ENCODE assay signal across 10 cellular contexts in genomic region chr10:22623624-22624263, GRCh38.
DNase-seq lines count a peak whose midpoint lies in the region; ATAC-seq and TF ChIP-seq lines count a peak whose summit lies in the region.
"Had no signal": no experiment of that assay in that cellular context is flagged by ENCODE, and none has a peak within 500 bp of the region (broad histone marks: within the 10 kb centered on the region; RNA-seq: fewer than 3 reads in every experiment).

No MANE protein-coding gene starts in this region.

- H3K9me2 ChIP-seq in GM23338 (ENCODE audit: insufficient read depth) (no peaks in the 10 kb centered on the region), PC-9 (ENCODE audit: insufficient read depth) (no peaks in the 10 kb centered on the region)

- TF ChIP-seq CTCF in GM23338 (conservative IDR thresholded peaks at IDR 0.05; ENCODE audit: low read depth in 2 of 2): no peak
- TF ChIP-seq CTCF in PC-9 (conservative IDR thresholded peaks at IDR 0.05): no peak
- no peak for TF ChIP-seq CTCF in neutrophil (IDR thresholded peaks at IDR 0.05)

- no peaks in the 10 kb centered on the region for H3F3A ChIP-seq in GM23338 (replicated peaks; ENCODE audit: low read depth)
- peaks cover 29% of the 10 kb centered on the region; the same call in 1 of the 2 replicates for H3F3A ChIP-seq in PC-9 (ENCODE audit: insufficient read depth, low read depth)

- peaks cover under 1% of the 10 kb centered on the region; the same call in 1 of the 3 replicates for H3K36me3 Mint-ChIP-seq in GM23338 (ENCODE audit: low read depth)
- H3K36me3 Mint-ChIP-seq in central memory CD8-positive, alpha-beta T cell (ENCODE audit: insufficient read depth): peaks cover 9% of the 10 kb centered on the region

- H2AFZ ChIP-seq in GM23338: no peak overlapping the region
- H2AFZ ChIP-seq in PC-9: no peak overlapping the region

- intact Hi-C loops in PC-9 (cut with micrococcal nuclease; ENCODE audit: unreplicated experiment): loop anchor here (2.0 kb wide), 1 partner anchor 59 kb away; no protein-coding TSS in a partner anchor

- H3K4me3 ChIP-seq in GM23338 (no peak overlapping the region), PC-9 (no peak overlapping the region), neutrophil (ENCODE audit: low read depth in 1 of 2, low read length in 1 of 2) (no peak overlapping the region), HAP-1 (no peak overlapping the region)
- H3K4me3 ChIP-seq: skin epidermis had no signal

- H3K4me2 ChIP-seq in GM23338: peak overlapping the region; percentile 39
- peak overlapping the region; percentile 60 for H3K4me2 ChIP-seq in PC-9

- H3K4me1 ChIP-seq in GM23338 (ENCODE audit: insufficient read depth) (peaks cover 56% of the 10 kb centered on the region), PC-9 (replicated peaks; ENCODE audit: insufficient read depth) (peaks cover 49% of the 10 kb centered on the region), neutrophil (ENCODE audit: control insufficient read depth in 1 of 2, insufficient read depth in 1 of 2, low read depth in 1 of 2, low read length in 1 of 2) (peaks cover 14 to 16% of the 10 kb centered on the region in 2 experiments), HAP-1 (peaks cover 35% of the 10 kb centered on the region)

- in situ Hi-C loops in HAP-1 (cut with MboI; ENCODE audit: low sequenced_read_pairs): no loop called here

- H3K27ac Mint-ChIP-seq in GM23338: peak overlapping the region; percentile 80
- peak overlapping the region; percentile 97 for H3K27ac Mint-ChIP-seq in central memory CD8-positive, alpha-beta T cell (ENCODE audit: low read depth)

- no peaks in the 10 kb centered on the region for H3K27me3 Mint-ChIP-seq in GM23338 (ENCODE audit: insufficient read depth, low read depth, poor library complexity)
- no peaks in the 10 kb centered on the region for H3K27me3 Mint-ChIP-seq in central memory CD8-positive, alpha-beta T cell

- CTCF ChIA-PET in PC-9 (lab: Charles Lee): interaction anchor here (0.6 kb wide), 2 partner anchors 25 to 51 kb away, joined by 3 to 15 read pairs; no protein-coding TSS in a partner anchor

- H3K9me3 ChIP-seq in PC-9 (ENCODE audit: insufficient read depth, low read depth) (no peaks in the 10 kb centered on the region), neutrophil (no peaks in the 10 kb centered on the region), HAP-1 (no peaks in the 10 kb centered on the region)

- H3K36me3 ChIP-seq in GM23338 (ENCODE audit: insufficient read depth) (no peaks in the 10 kb centered on the region), PC-9 (ENCODE audit: low read depth) (no peaks in the 10 kb centered on the region), neutrophil (no peaks in the 10 kb centered on the region), HAP-1 (replicated peaks) (no peaks in the 10 kb centered on the region; the same call in 1 of the 2 replicates)

- H3K4me1 Mint-ChIP-seq in GM23338: peaks cover 79% of the 10 kb centered on the region
- peaks cover 83% of the 10 kb centered on the region for H3K4me1 Mint-ChIP-seq in central memory CD8-positive, alpha-beta T cell

- H3K27ac ChIP-seq in GM23338 (ENCODE audit: low read depth): peak overlapping the region; percentile 33
- peak overlapping the region; percentile 76 for H3K27ac ChIP-seq in PC-9
- peak overlapping the region; percentile 43 for H3K27ac ChIP-seq in neutrophil

- no peak for ATAC-seq in GM23338
- no peak for ATAC-seq in central memory CD8-positive, alpha-beta T cell (replicated peaks; ENCODE audit: extremely low read depth, poor library complexity, severe bottlenecking)
- no peak for ATAC-seq in HG03354 (IDR thresholded peaks at IDR 0.05; ENCODE audit: poor library complexity, severe bottlenecking, unreplicated experiment)

- POLR2A ChIA-PET in PC-9 (lab: Charles Lee; ENCODE audit: unreplicated experiment): interaction anchor here (0.6 kb wide), 2 partner anchors 10 to 185 kb away, joined by 3 to 4 read pairs; no protein-coding TSS in a partner anchor

- BruUV-seq in PC-9 (replicated peaks; lab: Mats Ljungman, UMichigan): no TSS peak

- H3K27me3 ChIP-seq in GM23338 (ENCODE audit: insufficient read depth): no peaks in the 10 kb centered on the region
- no peaks in the 10 kb centered on the region for H3K27me3 ChIP-seq in PC-9 (ENCODE audit: insufficient read depth, low read depth)
- no peaks in the 10 kb centered on the region for H3K27me3 ChIP-seq in neutrophil
- no peaks in the 10 kb centered on the region for H3K27me3 ChIP-seq in HAP-1 (ENCODE audit: low read depth)

- H3K4me3 Mint-ChIP-seq in GM23338: no peak overlapping the region
- H3K4me3 Mint-ChIP-seq in central memory CD8-positive, alpha-beta T cell: peak overlapping the region; percentile 53

- no peaks in the 10 kb centered on the region for H3K9me3 Mint-ChIP-seq in GM23338
- H3K9me3 Mint-ChIP-seq in central memory CD8-positive, alpha-beta T cell: no peaks in the 10 kb centered on the region

- DNase-seq in GM23338 (ENCODE audit: low spot score): no peak
- no peak for DNase-seq in PC-9
- no peak for DNase-seq in central memory CD8-positive, alpha-beta T cell (ENCODE audit: low spot score in 2 of 2)
- no peak for DNase-seq in GOT3 (lab: John Stamatoyannopoulos, UW)
- DNase-seq in mesenteric fat pad (ENCODE audit: low spot score): no peak
- no peak for DNase-seq in HAP-1 (ENCODE audit: low spot score in 2 of 2)
- DNase-seq: islet precursor cell had no signal

- no peaks in the 10 kb centered on the region for H4K20me1 ChIP-seq in GM23338 (replicated peaks; ENCODE audit: insufficient read depth)
- H4K20me1 ChIP-seq in PC-9 (ENCODE audit: insufficient read depth): no peaks in the 10 kb centered on the region

- H3K79me2 ChIP-seq in GM23338 (replicated peaks; ENCODE audit: insufficient read depth): peaks cover 97% of the 10 kb centered on the region
- H3K79me2 ChIP-seq in PC-9 (ENCODE audit: low read depth): peaks cover 48% of the 10 kb centered on the region

TF ChIP-seq in GM23338, 12 proteins besides CTCF, POLR2A, EP300 and RAD21 (continues in another document):
- TF ChIP-seq ZNF462 (CRISPR knock-in tag; IDR thresholded peaks at IDR 0.05) (no peak), STAT1 (IDR thresholded peaks at IDR 0.05; ENCODE audit: unreplicated experiment) (no peak), ZNF114 (CRISPR knock-in tag; IDR thresholded peaks at IDR 0.05) (no peak), JUNB (IDR thresholded peaks at IDR 0.05; ENCODE audit: unreplicated experiment) (no peak), POLR2AphosphoS5 (IDR thresholded peaks at IDR 0.05; ENCODE audit: low read depth) (no peak)
